25 cellular contexts compared by ENCODE assay signal in genomic region chr19:58483776-58484175, GRCh38.
"Had no signal": no experiment of that assay in that cellular context is flagged by ENCODE, and none has a peak within 500 bp of the region (broad histone marks: within the 10 kb centered on the region; RNA-seq: fewer than 3 reads in every experiment).

No MANE protein-coding gene starts in this region.

- H3K4me1 ChIP-seq: adrenal gland had no signal

- H3K27ac ChIP-seq: adrenal gland, cardiac muscle cell, KMS-11, WERI-Rb-1 had no signal

- DNase-seq: activated CD4-positive, alpha-beta memory T cell treated with anti-CD3 and anti-CD28 coated beads, Interleukin-2, amount 10 ng/mL, durations not matched to agents 7 days and 5 days; activated CD4-positive, alpha-beta T cell treated with anti-CD3 and anti-CD28 coated beads for 1 hour; activated CD4-positive, CD25-positive, alpha-beta regulatory T cell; activated CD8-positive, alpha-beta memory T cell treated with anti-CD3 and anti-CD28 coated beads for 24 hours; activated CD8-positive, alpha-beta memory T cell treated with anti-CD3 and anti-CD28 coated beads, Interleukin-2, amount 10 ng/mL, durations not matched to agents 7 days and 5 days; activated CD8-positive, alpha-beta memory T cell treated with anti-CD3 and anti-CD28 coated beads, Interleukin-2, amount 50 U/mL, for 48 hours; activated effector memory CD4-positive, alpha-beta T cell treated with anti-CD3 and anti-CD28 coated beads, Interleukin-2, amount 50 U/mL, for 16 hours; activated naive CD4-positive, alpha-beta T cell; activated T-cell treated with anti-CD3 and anti-CD28 coated beads, Interleukin-2, amount 50 U/mL, for 72 hours; adrenal gland; anterior cingulate cortex; NCI-H1092 treated with DMSO at 0.1 percent for 48 hours; NCI-H1417 treated with DMSO at 0.1 percent for 48 hours; NCI-H187 treated with DMSO at 0.1 percent for 48 hours; NCI-H2081; NCI-H226; NCI-H446 treated with DMSO at 0.1 percent for 48 hours; NCI-H524; Right ventricle myocardium superior; T1000; WERI-Rb-1 had no signal

- ATAC-seq: activated CD8-positive, alpha-beta memory T cell treated with anti-CD3 and anti-CD28 coated beads, Interleukin-2, amount 10 ng/mL, durations not matched to agents 7 days and 5 days; activated naive CD4-positive, alpha-beta T cell treated with anti-CD3 and anti-CD28 coated beads, Interleukin-2, amount 50 U/mL, for 72 hours; activated T-cell treated with anti-CD3 and anti-CD28 coated beads, Interleukin-2, amount 50 U/mL, for 72 hours; activated T-helper 17 cell treated with anti-CD3 and anti-CD28 coated beads, Interleukin-2, amount 50 U/mL, for 72 hours had no signal

- H3K9me3 ChIP-seq: adrenal gland had no signal

- H3K27me3 ChIP-seq: adrenal gland, cardiac muscle cell had no signal

- H3K9ac ChIP-seq: KMS-11 had no signal

- H3K4me2 ChIP-seq: KMS-11 had no signal

- H3K4me3 ChIP-seq: adrenal gland, cardiac muscle cell had no signal
